ENCODE assay signal across 35 cellular contexts in the genomic region with DNA sequence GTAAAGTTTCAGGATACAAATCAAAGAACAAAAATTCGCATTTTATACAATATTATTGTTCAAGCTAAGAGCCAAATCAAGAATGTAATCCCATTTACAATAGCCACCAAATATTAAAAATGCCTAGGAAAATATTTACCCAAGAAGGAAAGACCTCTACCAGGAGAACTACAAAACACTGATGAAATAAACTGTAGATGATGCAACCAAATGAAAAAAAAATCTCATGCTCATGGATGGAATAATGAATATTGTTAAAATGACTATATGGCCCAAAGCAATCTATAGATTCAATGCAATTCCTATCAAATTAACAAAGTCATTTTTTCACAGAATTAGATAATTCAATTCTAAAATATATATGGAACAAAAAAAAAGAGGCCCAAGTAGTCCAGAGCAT.
"Had no signal": no experiment of that assay in that cellular context is flagged by ENCODE, and none has a peak within 500 bp of the region (broad histone marks: within the 10 kb centered on the region; RNA-seq: fewer than 3 reads in every experiment).

No MANE protein-coding gene starts in this region.

- H3K36me3 ChIP-seq: MG63 had no signal

- H3K9me3 ChIP-seq: MG63 had no signal

- H3K4me3 ChIP-seq: MG63 had no signal

- DNase-seq: Karpas-422, Kasumi-1, MG63, MM.1S, MV-4-11, NCI-H1048, NCI-H1092, NCI-H1092 treated with DMSO at 0.1 percent for 48 hours, NCI-H1105, NCI-H1105 treated with DMSO at 0.1 percent for 48 hours, NCI-H1417, NCI-H1417 treated with DMSO at 0.1 percent for 48 hours, NCI-H1436, NCI-H1436 treated with DMSO at 0.1 percent for 48 hours, NCI-H146, NCI-H1694, NCI-H1694 treated with DMSO at 0.1 percent for 48 hours, NCI-H187, NCI-H187 treated with DMSO at 0.1 percent for 48 hours, NCI-H1930, NCI-H2029, NCI-H2029 treated with DMSO at 0.1 percent for 48 hours, NCI-H2081, NCI-H2081 treated with DMSO at 0.1 percent for 48 hours, NCI-H2107, NCI-H2171, NCI-H2171 treated with DMSO at 0.1 percent for 48 hours, NCI-H2227 treated with DMSO at 0.1 percent for 48 hours, NCI-H226, NCI-H345, NCI-H446, NCI-H446 treated with DMSO at 0.1 percent for 48 hours, NCI-H510A, NCI-H510A treated with DMSO at 0.1 percent for 48 hours, NCI-H524 had no signal

- H3K27me3 ChIP-seq: MG63 had no signal
